In the genomic region with DNA sequence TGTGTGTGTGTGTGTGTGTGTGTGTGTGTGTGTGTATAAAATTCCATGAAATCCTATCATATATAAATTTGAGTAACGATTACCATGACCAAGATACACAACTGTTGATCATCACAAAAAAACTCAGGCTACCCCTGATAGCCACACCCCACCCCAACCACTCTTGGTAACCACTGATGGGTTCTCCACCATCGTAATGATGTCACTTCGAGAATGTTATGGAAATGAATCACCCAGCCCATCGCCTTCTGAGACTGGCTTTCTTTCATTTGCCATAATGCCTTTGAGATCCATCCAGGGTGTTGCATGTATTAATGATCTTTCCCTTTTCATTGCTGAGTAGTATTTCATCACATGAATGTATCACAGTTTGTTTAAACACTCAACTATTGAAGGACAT, we compare ENCODE assay signal across 25 cellular contexts.
"Had no signal": no experiment of that assay in that cellular context is flagged by ENCODE, and none has a peak within 500 bp of the region (broad histone marks: within the 10 kb centered on the region; RNA-seq: fewer than 3 reads in every experiment).

No MANE protein-coding gene starts in this region.

- FAIRE-seq: endometrium, frontal cortex, keratinocyte, small intestine had no signal

- H3K27me3 ChIP-seq: esophagus muscularis mucosa, neural progenitor cell, right lobe of liver, tibial nerve, upper lobe of left lung, uterus had no signal

- H3K4me1 ChIP-seq: neural progenitor cell, parathyroid adenoma, uterus had no signal

- H3K36me3 Mint-ChIP-seq: neural progenitor cell; stimulated activated naive B cell treated with anti-CD40 and anti-IgM and Interleukin-4, amounts not matched to agents 10 μg/mL and 1 μg/mL and 100 μg/mL, for 72 hours had no signal

- H3K27ac Mint-ChIP-seq: effector memory CD8-positive, alpha-beta T cell; memory B cell; naive thymus-derived CD4-positive, alpha-beta T cell; nephron; neural progenitor cell; progenitor cell of endocrine pancreas; stimulated activated naive B cell treated with anti-CD40 and anti-IgM and Interleukin-4, amounts not matched to agents 10 μg/mL and 1 μg/mL and 100 μg/mL, for 72 hours; stimulated activated naive CD8-positive, alpha-beta T cell treated with anti-CD3 and anti-CD28 coated beads, Interleukin-15, Interleukin-2, amounts not matched to agents 100 ng/mL and 50 ng/mL, for 24 hours had no signal

- DNase-seq: cortex of kidney; effector memory CD8-positive, alpha-beta T cell; midbrain; naive thymus-derived CD4-positive, alpha-beta T cell; right lobe of liver; small intestine; stimulated activated CD4-positive, alpha-beta T cell treated with anti-CD3 and anti-CD28 coated beads, Interleukin-15, amount 100 ng/mL, for 24 hours; stimulated activated CD4-positive, alpha-beta T cell treated with anti-CD3 and anti-CD28 coated beads, Interleukin-2, amount 100 ng/mL, for 48 hours; stimulated activated naive B cell treated with anti-CD40 and anti-IgM and Interleukin-4, amounts not matched to agents 10 μg/mL and 1 μg/mL and 100 μg/mL, for 72 hours; upper lobe of left lung; uterus had no signal

- H3K4me3 ChIP-seq: esophagus muscularis mucosa, lung, neural progenitor cell, right lobe of liver, thoracic aorta, tibial nerve, upper lobe of left lung, uterus had no signal

- H3K4me3 Mint-ChIP-seq: effector memory CD8-positive, alpha-beta T cell; memory B cell; naive thymus-derived CD4-positive, alpha-beta T cell; nephron; neural progenitor cell; stimulated activated naive B cell treated with anti-CD40 and anti-IgM and Interleukin-4, amounts not matched to agents 10 μg/mL and 1 μg/mL and 100 μg/mL, for 72 hours; stimulated activated naive CD8-positive, alpha-beta T cell treated with anti-CD3 and anti-CD28 coated beads, Interleukin-15, Interleukin-2, amounts not matched to agents 100 ng/mL and 50 ng/mL, for 24 hours had no signal

- H3K36me3 ChIP-seq: esophagus muscularis mucosa, neural progenitor cell, right lobe of liver, thoracic aorta, tibial nerve, upper lobe of left lung, uterus had no signal

- H3K27ac ChIP-seq: epithelial cell of prostate, esophagus muscularis mucosa, neural progenitor cell, parathyroid adenoma, right lobe of liver, thoracic aorta, tibial nerve, upper lobe of left lung, uterus had no signal

- H3K9me3 ChIP-seq: esophagus muscularis mucosa, right lobe of liver, thoracic aorta, upper lobe of left lung had no signal
